25 cellular contexts compared by ENCODE assay signal in genomic region chr15:89649716-89650115, GRCh38. TPM values are rescaled to one million over a fixed set of nuclear protein-coding genes. Genes with fewer than 3 reads are reported as not detected.
"Had no signal": no experiment of that assay in that cellular context is flagged by ENCODE, and none has a peak within 500 bp of the region (broad histone marks: within the 10 kb centered on the region; RNA-seq: fewer than 3 reads in every experiment).

No MANE protein-coding gene starts in this region.

- H3K4me1 ChIP-seq: parathyroid adenoma, upper lobe of right lung, uterus had no signal

- DNase-seq: effector CD4-positive, alpha-beta T cell; hypothalamus; immature natural killer cell; islet precursor cell; kidney glomerular epithelial cell; left colon; left ventricle myocardium inferior; lower lobe of right lung; natural killer cell; occipital lobe; right lobe of liver; stimulated activated CD4-positive, alpha-beta T cell treated with anti-CD3 and anti-CD28 coated beads, Interleukin-2, amount 100 ng/mL, for 24 hours; stimulated activated CD4-positive, alpha-beta T cell treated with anti-CD3 and anti-CD28 coated beads, Interleukin-4, amount 100 ng/mL, for 24 hours; stimulated activated naive CD4-positive, alpha-beta T cell treated with Interleukin-2 at 50 U/mL for 16 hours; stomach; testis; upper lobe of right lung; uterus had no signal

- H3K36me3 ChIP-seq: left ventricle myocardium inferior, lower lobe of right lung, right lobe of liver, upper lobe of right lung, uterus had no signal

- H3K27ac ChIP-seq: dorsolateral prefrontal cortex, left ventricle myocardium inferior, lower lobe of right lung, parathyroid adenoma, right lobe of liver, stomach, testis, tibial nerve, upper lobe of right lung, uterus had no signal

- H3K4me3 ChIP-seq: dorsolateral prefrontal cortex, left ventricle myocardium inferior, lower lobe of right lung, right lobe of liver, stomach, tibial nerve, upper lobe of right lung, uterus had no signal

- H3K27me3 ChIP-seq: right lobe of liver, testis, uterus had no signal

- H3K9me3 ChIP-seq: left ventricle myocardium inferior, lower lobe of right lung, right lobe of liver, stomach, testis, tibial nerve, upper lobe of right lung, uterus had no signal

- ATAC-seq: left colon; lower lobe of right lung; natural killer cell; right lobe of liver; stimulated activated effector memory CD8-positive, alpha-beta T cell treated with anti-CD3 and anti-CD28 coated beads, Interleukin-12 subunit alpha, Interleukin-12 subunit beta, amount 100 ng/mL, for 72 hours; upper lobe of right lung had no signal

RNA-seq across cellular contexts. Expression of gene WDR93, which starts 40.9 kb away (rescaled TPM):
- total RNA-seq: fibroblast of villous mesenchyme, left colon, left ventricle myocardium inferior, mononuclear cell, right lobe of liver, skeletal muscle tissue, stomach, upper lobe of right lung had no signal
